19 cellular contexts compared by ENCODE assay signal in genomic region chr12:45663452-45663851, GRCh38.
"Had no signal": no experiment of that assay in that cellular context is flagged by ENCODE, and none has a peak within 500 bp of the region (broad histone marks: within the 10 kb centered on the region; RNA-seq: fewer than 3 reads in every experiment).

No MANE protein-coding gene starts in this region.

- H3K4me3 ChIP-seq: esophagus squamous epithelium, lower lobe of right lung, upper lobe of right lung had no signal

- H3K27me3 ChIP-seq: esophagus squamous epithelium, upper lobe of right lung had no signal

- H3K36me3 ChIP-seq: esophagus squamous epithelium, lower lobe of right lung, upper lobe of right lung had no signal

- H3K27ac Mint-ChIP-seq: activated CD4-positive, alpha-beta T cell treated with anti-CD3 and anti-CD28 coated beads for 36 hours; activated CD8-positive, alpha-beta memory T cell treated with anti-CD3 and anti-CD28 coated beads, Interleukin-2, amount 10 ng/mL, durations not matched to agents 7 days and 5 days; activated naive CD4-positive, alpha-beta T cell treated with anti-CD3 and anti-CD28 coated beads, Interleukin-2, amount 50 U/mL, for 24 hours; immature natural killer cell; nephron progenitor cell; progenitor cell of endocrine pancreas; T-helper 17 cell; WTC11 had no signal

- FAIRE-seq: bronchial epithelial cell had no signal

- H3K4me3 Mint-ChIP-seq: activated CD4-positive, alpha-beta T cell treated with anti-CD3 and anti-CD28 coated beads for 36 hours; activated CD8-positive, alpha-beta memory T cell treated with anti-CD3 and anti-CD28 coated beads, Interleukin-2, amount 10 ng/mL, durations not matched to agents 7 days and 5 days; activated naive CD4-positive, alpha-beta T cell treated with anti-CD3 and anti-CD28 coated beads, Interleukin-2, amount 50 U/mL, for 24 hours; immature natural killer cell; nephron progenitor cell; T-helper 17 cell; WTC11 had no signal

- H3K4me1 Mint-ChIP-seq: nephron progenitor cell had no signal

- H3K27ac ChIP-seq: esophagus squamous epithelium, lower lobe of right lung, upper lobe of right lung had no signal

- H3K27me3 Mint-ChIP-seq: activated naive CD4-positive, alpha-beta T cell treated with anti-CD3 and anti-CD28 coated beads, Interleukin-2, amount 50 U/mL, for 24 hours; progenitor cell of endocrine pancreas had no signal

- ATAC-seq: activated CD4-positive, alpha-beta T cell treated with anti-CD3 and anti-CD28 coated beads for 36 hours; activated CD8-positive, alpha-beta memory T cell treated with anti-CD3 and anti-CD28 coated beads, Interleukin-2, amount 10 ng/mL, durations not matched to agents 7 days and 5 days; lower lobe of right lung; T-helper 17 cell; upper lobe of right lung; WTC11 had no signal

- H3K36me3 Mint-ChIP-seq: activated naive CD4-positive, alpha-beta T cell treated with anti-CD3 and anti-CD28 coated beads, Interleukin-2, amount 50 U/mL, for 24 hours; WTC11 had no signal

- H3K4me1 ChIP-seq: esophagus squamous epithelium had no signal

- DNase-seq: activated CD4-positive, alpha-beta T cell treated with anti-CD3 and anti-CD28 coated beads for 36 hours; activated CD4-positive, alpha-beta T cell treated with anti-CD3 and anti-CD28 coated beads, Interleukin-2, amount 50 U/mL, for 48 hours; activated CD8-positive, alpha-beta memory T cell treated with anti-CD3 and anti-CD28 coated beads, Interleukin-2, amount 10 ng/mL, durations not matched to agents 7 days and 5 days; activated effector memory CD4-positive, alpha-beta T cell treated with Interleukin-2 at 50 U/mL for 16 hours; activated T-cell treated with anti-CD3 and anti-CD28 coated beads, Interleukin-2, amount 50 U/mL, for 1 hour; cerebellar nuclear complex; cortex of kidney; effector CD8-positive, alpha-beta T cell; esophagus squamous epithelium; immature natural killer cell; lower lobe of right lung; nephron progenitor cell; stimulated activated naive CD4-positive, alpha-beta T cell; T-helper 17 cell; upper lobe of right lung had no signal

- H3K9me3 ChIP-seq: esophagus squamous epithelium, lower lobe of right lung, upper lobe of right lung had no signal

- H3K9me3 Mint-ChIP-seq: activated naive CD4-positive, alpha-beta T cell treated with anti-CD3 and anti-CD28 coated beads, Interleukin-2, amount 50 U/mL, for 24 hours; immature natural killer cell; nephron progenitor cell had no signal
